In the genomic region with DNA sequence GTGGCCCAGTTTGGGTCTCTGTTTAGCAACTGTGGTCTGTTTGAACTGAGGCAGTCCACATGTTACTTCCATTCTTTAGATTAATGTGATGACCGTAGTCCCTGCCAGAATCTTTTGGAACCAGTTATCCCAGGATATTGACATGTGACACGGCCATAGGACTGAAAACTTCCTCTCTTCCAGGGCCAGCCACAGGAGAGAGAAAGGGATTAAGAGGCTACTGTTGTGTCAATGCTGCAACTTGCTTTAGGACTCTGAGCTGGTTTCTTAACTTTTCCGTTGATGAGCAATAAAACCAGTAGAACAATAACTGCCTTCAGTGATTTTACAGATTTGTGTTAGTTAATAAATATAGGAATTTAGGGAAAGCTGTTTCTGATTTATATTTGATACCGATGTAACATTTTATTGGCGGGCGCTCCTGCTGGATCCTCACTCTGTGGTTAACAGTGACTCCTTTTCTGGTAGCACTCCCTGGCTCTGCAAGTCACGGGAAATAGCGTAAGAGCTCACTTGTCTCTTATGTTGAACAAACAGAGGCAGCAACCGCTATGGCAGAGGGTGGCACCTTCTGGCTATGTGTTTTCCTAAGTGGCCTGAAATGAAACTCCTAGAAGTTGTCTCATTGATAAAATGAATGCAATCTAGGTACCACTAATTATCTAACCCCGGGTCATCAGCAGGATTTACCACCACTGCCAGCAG, we compare ENCODE assay signal across 15 cellular contexts. TPM values are rescaled to one million over a fixed set of nuclear protein-coding genes. Genes with fewer than 3 reads are reported as not detected.
DNase-seq lines count a peak whose midpoint lies in the region; ATAC-seq and TF ChIP-seq lines count a peak whose summit lies in the region.
"Had no signal": no experiment of that assay in that cellular context is flagged by ENCODE, and none has a peak within 500 bp of the region (broad histone marks: within the 10 kb centered on the region; RNA-seq: fewer than 3 reads in every experiment).

No MANE protein-coding gene starts in this region.

- no peaks in the 10 kb centered on the region for H4K20me1 ChIP-seq in mammary epithelial cell (ENCODE audit: insufficient read depth, low read length)
- H4K20me1 ChIP-seq: BLaER1 had no signal

- H3K4me1 ChIP-seq in HEK293 (ENCODE audit: control insufficient read depth, insufficient read depth, low read length) (no peaks in the 10 kb centered on the region), mammary epithelial cell (ENCODE audit: insufficient read depth, low read length) (peaks cover 42% of the 10 kb centered on the region), colonic mucosa (no peaks in the 10 kb centered on the region)
- H3K4me1 ChIP-seq: BLaER1 had no signal

- H3K4me2 ChIP-seq in mammary epithelial cell (ENCODE audit: insufficient read depth, low read depth, low read length) = peak overlapping the region; percentile 75
- H3K4me2 ChIP-seq: BLaER1 had no signal

- dilution Hi-C loops in mammary epithelial cell (cut with HindIII; ENCODE audit: low sequenced_read_pairs) = no loop called here

- BruUV-seq in mammary epithelial cell (replicated peaks; lab: Mats Ljungman, UMichigan) = no TSS peak

- H3K27me3 ChIP-seq in mammary epithelial cell (ENCODE audit: insufficient read depth, low read length) (no peaks in the 10 kb centered on the region), colonic mucosa (no peaks in the 10 kb centered on the region)
- H3K27me3 ChIP-seq: BLaER1, esophagus squamous epithelium had no signal

- TF ChIP-seq CTCF in HEK293 (tag by site-specific recombination; IDR thresholded peaks at IDR 0.05) = no peak; the same call in 1 of the 2 replicates
- TF ChIP-seq CTCF in mammary epithelial cell (conservative IDR thresholded peaks at IDR 0.05 in 1 of 2, IDR thresholded peaks at IDR 0.05 in 1 of 2; ENCODE audit: extremely low read depth in 1 of 2, insufficient read depth in 1 of 2, low read depth in 1 of 2, low read length in 2 of 2) = peak in 1 of 2 donors; percentile 12
- no peak for TF ChIP-seq CTCF in colonic mucosa (IDR thresholded peaks at IDR 0.05)

- H3K36me3 ChIP-seq in HEK293 (ENCODE audit: control insufficient read depth in 2 of 2, insufficient read depth in 1 of 2, low read length in 2 of 2) (no peaks in the 10 kb centered on the region), mammary epithelial cell (ENCODE audit: insufficient read depth, low read length) (no peaks in the 10 kb centered on the region), colonic mucosa (no peaks in the 10 kb centered on the region)
- H3K36me3 ChIP-seq: BLaER1, esophagus squamous epithelium had no signal

- ATAC-seq in HG02798 (IDR thresholded peaks at IDR 0.05; ENCODE audit: poor library complexity, unreplicated experiment) = no peak
- no peak for ATAC-seq in HG03354 (IDR thresholded peaks at IDR 0.05; ENCODE audit: poor library complexity, severe bottlenecking, unreplicated experiment)
- ATAC-seq: activated naive CD4-positive, alpha-beta T cell treated with anti-CD3 and anti-CD28 coated beads, Interleukin-2, amount 50 U/mL, for 72 hours; GM12878 had no signal

- H2AFZ ChIP-seq in mammary epithelial cell (ENCODE audit: low read depth, low read length) = peak overlapping the region; percentile 74

- H3K4me3 ChIP-seq in HEK293 (ENCODE audit: low read depth, low read length) (no peak overlapping the region), mammary epithelial cell (replicated peaks in 1 of 3; ENCODE audit: insufficient read depth in 1 of 3, low read depth in 2 of 3, low read length in 3 of 3) (peak overlapping the region; percentile 14 to 42 (median 38)), colonic mucosa (no peak overlapping the region)
- H3K4me3 ChIP-seq: BLaER1, GM12878 had no signal

- POLR2A ChIA-PET in HEK293 (lab: Yijun Ruan, JAX) = no interaction called here

- CTCF ChIA-PET in HEK293 (lab: Yijun Ruan, JAX) (no interaction called here), mammary epithelial cell (lab: Charles Lee; ENCODE audit: low non-redundant PET) (interaction anchor here (0.6 kb wide), 1 partner anchor 62 kb away, joined by 3 read pairs; no protein-coding TSS in a partner anchor)

- peaks cover 17% of the 10 kb centered on the region for H3K79me2 ChIP-seq in mammary epithelial cell (ENCODE audit: insufficient read depth, low read length)

- H3K9ac ChIP-seq in mammary epithelial cell (ENCODE audit: insufficient read depth, low read length) (peak overlapping the region; percentile 41), colonic mucosa (ENCODE audit: low read depth in 2 of 2, low read length in 2 of 2) (no peak overlapping the region)
- H3K9ac ChIP-seq: BLaER1 had no signal

- 1% methylated on average over 9 of the region's 10 CpGs for WGBS in mammary epithelial cell (ENCODE audit: low coverage, missing lambda C conversion rate)

- H3K27ac ChIP-seq in HEK293 (ENCODE audit: extremely low read depth, low read depth, low read length) (no peak overlapping the region), mammary epithelial cell (ENCODE audit: insufficient read depth, low read depth, low read length) (peak overlapping the region; percentile 75), colonic mucosa (no peak overlapping the region)
- H3K27ac ChIP-seq: BLaER1 had no signal

- intact Hi-C loops in mammary epithelial cell (cut with micrococcal nuclease) = loop anchor here (1.0 to 10.0 kb wide), 6 partner anchors 62 to 562 kb away; no protein-coding TSS in a partner anchor
- intact Hi-C loops in colonic mucosa (cut with DNase I) = no loop called here

- DNase-seq in ACHN (peak; percentile 82), mammary epithelial cell (peak; percentile 62), islet precursor cell (peak; percentile 66), LoVo (ENCODE audit: low spot score) (no peak), colonic mucosa (no peak)
- DNase-seq: activated B cell treated with CpG ODN at 0.5 μM for 24 hours; activated CD8-positive, alpha-beta memory T cell treated with anti-CD3 and anti-CD28 coated beads, Interleukin-2, amount 50 U/mL, for 48 hours; esophagus squamous epithelium; stimulated activated CD4-positive, alpha-beta T cell treated with anti-CD3 and anti-CD28 coated beads, Interleukin-2, amount 100 ng/mL, for 24 hours had no signal

- no peaks in the 10 kb centered on the region for H3K9me3 ChIP-seq in HEK293 (ENCODE audit: control insufficient read depth, insufficient read depth, low read depth, low read length)
- H3K9me3 ChIP-seq in mammary epithelial cell (replicated peaks; ENCODE audit: insufficient read depth, low read length) = no peaks in the 10 kb centered on the region
- H3K9me3 ChIP-seq in colonic mucosa = no peaks in the 10 kb centered on the region
- H3K9me3 ChIP-seq: BLaER1, esophagus squamous epithelium had no signal

- in situ Hi-C loops in ACHN (cut with HindIII; ENCODE audit: low pct_ligation_motif_present, low pct_unique_long_range_greater_than_20kb, low sequenced_read_pairs) = no loop called here
- in situ Hi-C loops in mammary epithelial cell (cut with MboI; ENCODE audit: low sequenced_read_pairs in 2 of 2) = loop anchor here in 1 of 2 donors (5.0 kb wide), 1 partner anchor 103 kb away; no protein-coding TSS in a partner anchor

TF ChIP-seq in HEK293, 187 proteins besides CTCF, POLR2A, EP300 and RAD21:
- TF ChIP-seq ZNF366 (tag by site-specific recombination; conservative IDR thresholded peaks at IDR 0.05) (no peak), MYNN (tag by site-specific recombination; IDR thresholded peaks at IDR 0.05; ENCODE audit: borderline replicate concordance) (peak; percentile 91), OSR2 (tag by site-specific recombination; IDR thresholded peaks at IDR 0.05) (peak; percentile 71), ZNF544 (tag by site-specific recombination; IDR thresholded peaks at IDR 0.05) (no peak)

RNA-seq across cellular contexts. Expression of gene TENM3, which starts 2.5 kb away (rescaled TPM):
- total RNA-seq in mammary epithelial cell = 10 to 100 TPM; 43.2 to 54.9 TPM
- polyA plus RNA-seq in mammary epithelial cell = 24.5 TPM
- polyA minus RNA-seq in mammary epithelial cell = 104 TPM
- total RNA-seq in colonic mucosa = 1 to 10 TPM in 1 of 2 donors, under 1 TPM in 1; 0.32 to 1.6 TPM
- total RNA-seq: activated B cell treated with CpG ODN at 0.5 μM for 24 hours; activated naive CD4-positive, alpha-beta T cell treated with anti-CD3 and anti-CD28 coated beads, Interleukin-2, amount 50 U/mL, for 72 hours had no signal

Comparison
In these comparisons a context has a peak if more than half of its experiments do, and no peak if none do; other contexts are left out.
1. DNase-seq: peak in ACHN (single experiment), mammary epithelial cell (single experiment) and islet precursor cell (single experiment); none in LoVo (single experiment) and colonic mucosa (single experiment).
2. H3K4me3 ChIP-seq: peak in mammary epithelial cell (3 of 3); none in HEK293 (single experiment) and colonic mucosa (single experiment).
3. RNA of gene TENM3, which starts 2.5 kb away (total RNA-seq): 43.2 to 54.9 TPM in mammary epithelial cell; 0.32 to 1.6 TPM in colonic mucosa; every median in the first group is over 10 times any median in the second.